Comparison of ENCODE assay signal across 30 cellular contexts in the genomic region with DNA sequence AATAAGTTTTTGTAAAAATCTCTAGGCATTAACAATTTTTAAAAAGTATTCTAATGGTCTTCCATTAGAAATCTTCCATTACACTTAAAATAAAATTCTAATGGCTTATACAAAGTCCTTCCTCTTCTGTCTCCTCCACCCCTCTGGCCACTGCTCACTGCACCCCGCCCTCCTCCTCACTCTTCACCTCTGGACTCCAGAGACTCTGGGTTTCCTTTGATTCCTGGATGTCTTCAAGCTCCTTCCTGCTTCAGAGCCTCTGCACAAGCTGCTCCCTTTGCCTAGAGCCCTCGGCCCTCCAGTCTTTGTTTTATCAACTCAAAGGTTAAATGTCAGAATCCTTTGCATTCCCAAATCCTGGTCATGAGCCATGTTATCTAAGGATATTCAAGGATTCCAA. TPM values are rescaled to one million over a fixed set of nuclear protein-coding genes. Genes with fewer than 3 reads are reported as not detected.
"Had no signal": no experiment of that assay in that cellular context is flagged by ENCODE, and none has a peak within 500 bp of the region (broad histone marks: within the 10 kb centered on the region; RNA-seq: fewer than 3 reads in every experiment).

No MANE protein-coding gene starts in this region.

- H3K4me3 Mint-ChIP-seq: naive thymus-derived CD8-positive, alpha-beta T cell; nephron progenitor cell; stimulated activated memory B cell treated with anti-CD40 and anti-IgM and Interleukin-4, amounts not matched to agents 10 μg/mL and 1 μg/mL and 100 μg/mL, for 72 hours; type B pancreatic cell had no signal

- H3K27ac ChIP-seq: coronary artery, esophagus squamous epithelium, psoas muscle, sigmoid colon, testis, tibial artery had no signal

- H3K9me3 Mint-ChIP-seq: naive thymus-derived CD8-positive, alpha-beta T cell; stimulated activated memory B cell treated with anti-CD40 and anti-IgM and Interleukin-4, amounts not matched to agents 10 μg/mL and 1 μg/mL and 100 μg/mL, for 72 hours; type B pancreatic cell had no signal

- H3K4me1 Mint-ChIP-seq: nephron progenitor cell had no signal

- H3K27me3 ChIP-seq: testis had no signal

- DNase-seq: dermis blood vessel endothelial cell; effector memory CD4-positive, alpha-beta T cell; erythroblast; esophagus squamous epithelium; head of caudate nucleus; mesendoderm; naive thymus-derived CD8-positive, alpha-beta T cell; nephron progenitor cell; nucleus accumbens; psoas muscle; right cardiac atrium; sigmoid colon; stimulated activated CD4-positive, alpha-beta T cell treated with anti-CD3 and anti-CD28 coated beads, Interleukin-2, amount 100 ng/mL, for 24 hours; stimulated activated CD4-positive, alpha-beta T cell treated with anti-CD3 and anti-CD28 coated beads, Interleukin-4, amount 100 ng/mL, for 4 hours; stimulated activated naive CD8-positive, alpha-beta T cell treated with anti-CD3 and anti-CD28 coated beads, Interleukin-15, Interleukin-2, amounts not matched to agents 100 U/mL and 50 U/mL, for 24 hours; substantia nigra; testis had no signal

- H3K27ac Mint-ChIP-seq: nephron progenitor cell; stimulated activated memory B cell treated with anti-CD40 and anti-IgM and Interleukin-4, amounts not matched to agents 10 μg/mL and 1 μg/mL and 100 μg/mL, for 72 hours; type B pancreatic cell had no signal

- H3K4me1 ChIP-seq: esophagus squamous epithelium, psoas muscle, sigmoid colon, testis, tibial artery had no signal

- H3K36me3 ChIP-seq: esophagus squamous epithelium, sigmoid colon, tibial artery had no signal

- H3K36me3 Mint-ChIP-seq: naive thymus-derived CD8-positive, alpha-beta T cell; stimulated activated memory B cell treated with anti-CD40 and anti-IgM and Interleukin-4, amounts not matched to agents 10 μg/mL and 1 μg/mL and 100 μg/mL, for 72 hours; type B pancreatic cell had no signal

- ATAC-seq: left lobe of liver; naive thymus-derived CD8-positive, alpha-beta T cell; psoas muscle; right cardiac atrium; stimulated activated memory B cell treated with anti-CD40 and anti-IgM and Interleukin-4, amounts not matched to agents 10 μg/mL and 1 μg/mL and 100 μg/mL, for 72 hours; stimulated activated naive CD8-positive, alpha-beta T cell treated with anti-CD3 and anti-CD28 coated beads, Interleukin-15, Interleukin-2, amounts not matched to agents 100 U/mL and 50 U/mL, for 24 hours had no signal

- H3K9me3 ChIP-seq: esophagus squamous epithelium, psoas muscle, testis had no signal

- H3K4me3 ChIP-seq: coronary artery, esophagus squamous epithelium, psoas muscle, sigmoid colon, testis, tibial artery had no signal

RNA-seq across cellular contexts. Expression of gene TNFSF14, which starts 20.8 kb away (rescaled TPM):
- total RNA-seq: dermis blood vessel endothelial cell, frontal cortex, glomerular endothelial cell, lung microvascular endothelial cell, myocyte, osteocyte, skeletal muscle tissue had no signal

RNA-seq across cellular contexts. Expression of gene CD70, which starts 58.2 kb away (rescaled TPM):
- total RNA-seq: dermis blood vessel endothelial cell; frontal cortex; lower leg skin; lung microvascular endothelial cell; naive thymus-derived CD8-positive, alpha-beta T cell; psoas muscle; right cardiac atrium; urinary bladder had no signal
